ENCODE assay signal across 8 cellular contexts in genomic region chr15:68154923-68155559, GRCh38. TPM values are rescaled to one million over a fixed set of nuclear protein-coding genes. Genes with fewer than 3 reads are reported as not detected.
DNase-seq lines count a peak whose midpoint lies in the region; ATAC-seq, FAIRE-seq and TF ChIP-seq lines count a peak whose summit lies in the region.

No MANE protein-coding gene starts in this region.

- peaks cover 17% of the 10 kb centered on the region for H3K36me3 ChIP-seq in CD8-positive, alpha-beta T cell (ENCODE audit: insufficient read depth, low read length)
- peaks cover 2% of the 10 kb centered on the region for H3K36me3 ChIP-seq in bronchial epithelial cell (ENCODE audit: control insufficient read depth, insufficient read depth, low read length)
- H3K36me3 ChIP-seq in keratinocyte (ENCODE audit: control insufficient read depth in 2 of 2, extremely low read depth in 1 of 2, insufficient read depth in 2 of 2, low read length in 2 of 2): peaks cover 3 to 12% of the 10 kb centered on the region in 2 experiments
- peaks cover 11 to 22% (median 11%) of the 10 kb centered on the region in 3 donors for H3K36me3 ChIP-seq in tibial artery

- TF ChIP-seq CTCF in CD8-positive, alpha-beta T cell (IDR thresholded peaks at IDR 0.05): peak; percentile 48
- TF ChIP-seq CTCF in bronchial epithelial cell (IDR thresholded peaks at IDR 0.05; ENCODE audit: insufficient read depth, low read length, severe bottlenecking): peak; percentile 72
- TF ChIP-seq CTCF in keratinocyte (optimal IDR thresholded peaks at IDR 0.05 in 1 of 3, IDR thresholded peaks at IDR 0.05 in 1 of 3, conservative IDR thresholded peaks at IDR 0.05 in 1 of 3; ENCODE audit: extremely low read depth in 1 of 3, insufficient read depth in 2 of 3, low read length in 3 of 3): peak; percentile 59 to 73 (median 72)
- TF ChIP-seq CTCF in tibial artery (IDR thresholded peaks at IDR 0.05): peak; percentile 65 to 77

- no peak overlapping the region for H3K4me3 Mint-ChIP-seq in CD8-positive, alpha-beta T cell

- H3K27ac ChIP-seq in CD8-positive, alpha-beta T cell (ENCODE audit: low read depth, low read length): no peak overlapping the region
- H3K27ac ChIP-seq in keratinocyte (ENCODE audit: control insufficient read depth, insufficient read depth, low read length) (no peak overlapping the region), tibial artery (no peak overlapping the region)

- dilution Hi-C loops in keratinocyte (cut with MboI; ENCODE audit: extremely low pct_ligation_motif_present, low sequenced_read_pairs): no loop called here

- H3K4me3 ChIP-seq in CD8-positive, alpha-beta T cell (ENCODE audit: low read depth, low read length): no peak overlapping the region
- H3K4me3 ChIP-seq in bronchial epithelial cell (ENCODE audit: low read depth, low read length): no peak overlapping the region
- H3K4me3 ChIP-seq in keratinocyte (ENCODE audit: control insufficient read depth in 2 of 3, extremely low read depth in 1 of 3, insufficient read depth in 2 of 3, low read depth in 1 of 3, low read length in 3 of 3): no peak overlapping the region
- no peak overlapping the region for H3K4me3 ChIP-seq in tibial artery

- peaks cover 45% of the 10 kb centered on the region for H3K36me3 Mint-ChIP-seq in CD8-positive, alpha-beta T cell

- no peaks in the 10 kb centered on the region for H3K9me3 ChIP-seq in CD8-positive, alpha-beta T cell (ENCODE audit: low read length)
- no peaks in the 10 kb centered on the region for H3K9me3 ChIP-seq in keratinocyte (ENCODE audit: control insufficient read depth, low read depth, low read length)
- no peaks in the 10 kb centered on the region for H3K9me3 ChIP-seq in tibial artery

- no peaks in the 10 kb centered on the region for H3K4me1 ChIP-seq in CD8-positive, alpha-beta T cell (ENCODE audit: insufficient read depth, low read length)
- peaks cover 4% of the 10 kb centered on the region for H3K4me1 ChIP-seq in keratinocyte (ENCODE audit: control insufficient read depth, extremely low read depth, insufficient read depth, low read length)
- H3K4me1 ChIP-seq in tibial artery: peaks cover 0 to 36% (median 3%) of the 10 kb centered on the region in 4 donors

- POLR2A ChIA-PET in CD8-positive, alpha-beta T cell (lab: Charles Lee): interaction anchor here (0.6 to 3.0 kb wide), 2 partner anchors 101 to 125 kb away, joined by 9 to 10 read pairs; partner anchors contain the start of gene PIAS1

- no peak overlapping the region for H3K9ac ChIP-seq in keratinocyte (ENCODE audit: control insufficient read depth, extremely low read depth, insufficient read depth, low read length)

- H3K27ac Mint-ChIP-seq in CD8-positive, alpha-beta T cell: no peak overlapping the region

- no peaks in the 10 kb centered on the region for H3K27me3 Mint-ChIP-seq in CD8-positive, alpha-beta T cell (ENCODE audit: low read depth)

- H3K9me3 Mint-ChIP-seq in CD8-positive, alpha-beta T cell: no peaks in the 10 kb centered on the region

- no peak for ATAC-seq in CD8-positive, alpha-beta T cell
- ATAC-seq in GM18858 (IDR thresholded peaks at IDR 0.05; ENCODE audit: unreplicated experiment): no peak

- H4K20me1 ChIP-seq in keratinocyte (ENCODE audit: control insufficient read depth, extremely low read depth, insufficient read depth, low read length): no peaks in the 10 kb centered on the region

- peaks cover 3% of the 10 kb centered on the region for H3K4me1 Mint-ChIP-seq in CD8-positive, alpha-beta T cell (ENCODE audit: low read depth)

- no peaks in the 10 kb centered on the region for H3K79me2 ChIP-seq in keratinocyte (ENCODE audit: control insufficient read depth, insufficient read depth, low read length)

- intact Hi-C loops in CD8-positive, alpha-beta T cell (cut with DNase I, micrococcal nuclease): loop anchor here (1.0 to 10.0 kb wide), 4 partner anchors 62 to 370 kb away; partner anchors contain the start of gene PIAS1 (in 1 of the 2)
- intact Hi-C loops in tibial artery (cut with DNase I; ENCODE audit: low total_unique reads): loop anchor here (10.0 kb wide), 1 partner anchor 100 kb away; the partner anchor contains the start of gene PIAS1

- FAIRE-seq in bronchial epithelial cell (lab: Jason Lieb, UNC) (no peak), keratinocyte (lab: Jason Lieb, UNC) (peak; percentile 36)

- CTCF ChIA-PET in CD8-positive, alpha-beta T cell (lab: Charles Lee): interaction anchor here (0.6 to 4.9 kb wide), 4 partner anchors 9 to 294 kb away, joined by 3 to 29 read pairs (median 4); no protein-coding TSS in a partner anchor

- DNase-seq in CD8-positive, alpha-beta T cell: peak in 2 of 7 experiments; percentile 12 to 13
- DNase-seq in H4 (ENCODE audit: low spot score): peak; percentile 42
- DNase-seq in NCI-H774 (lab: John Stamatoyannopoulos, UW): peak; percentile 35
- peak; percentile 55 for DNase-seq in bronchial epithelial cell (ENCODE audit: low read depth)
- no peak for DNase-seq in keratinocyte (ENCODE audit: low read depth, low spot score)
- DNase-seq in tibial artery: peak in 1 of 2 donors; percentile 37
- no peak for DNase-seq in GDM1 (lab: John Stamatoyannopoulos, UW)

- H3K27me3 ChIP-seq in CD8-positive, alpha-beta T cell (ENCODE audit: insufficient read depth, low read length): no peaks in the 10 kb centered on the region
- H3K27me3 ChIP-seq in bronchial epithelial cell (ENCODE audit: control insufficient read depth, insufficient read depth, low read length): no peaks in the 10 kb centered on the region
- no peaks in the 10 kb centered on the region for H3K27me3 ChIP-seq in keratinocyte (ENCODE audit: control insufficient read depth, extremely low read depth, insufficient read depth, low read length)
- H3K27me3 ChIP-seq in tibial artery: no peaks in the 10 kb centered on the region

- H3K4me2 ChIP-seq in keratinocyte (ENCODE audit: control insufficient read depth, extremely low read depth, insufficient read depth, low read depth, low read length): no peak overlapping the region

- H3K9me1 ChIP-seq in keratinocyte (ENCODE audit: control insufficient read depth, extremely low read depth, insufficient read depth, low read length): no peaks in the 10 kb centered on the region

- no peak overlapping the region for H2AFZ ChIP-seq in keratinocyte (ENCODE audit: control insufficient read depth, low read length)

RNA-seq across cellular contexts. Expression of gene CALML4, which starts 50.1 kb away (rescaled TPM):
- total RNA-seq in CD8-positive, alpha-beta T cell: under 1 TPM; 0.68 to 1.00 TPM
- 0.58 and 1.7 TPM in 2 replicates for total RNA-seq in H4 (2014; rRNA removed; shearing (Covaris generic))
- 4.5 and 6.4 TPM in 2 replicates for total RNA-seq in bronchial epithelial cell
- 3.0 to 7.0 TPM (median 3.3 TPM) in 3 replicates for polyA plus RNA-seq in keratinocyte
- polyA plus RNA-seq in keratinocyte (2011; ENCODE audit: low read depth): 5.4 TPM
- 2.7 and 2.8 TPM in 2 replicates for polyA plus RNA-seq in keratinocyte (2011; cell fraction: cytosol; rRNA removed)
- 8.1 and 11.7 TPM in 2 replicates for polyA plus RNA-seq in keratinocyte (2011; cell fraction: nucleus; rRNA removed)
- polyA plus RNA-seq in keratinocyte (2012; ENCODE audit: low replicate concordance): 5.1 and 5.4 TPM in 2 replicates
- 0.53 to 3.1 TPM (median 1.2 TPM) in 3 replicates for polyA minus RNA-seq in keratinocyte
- not detected for polyA minus RNA-seq in keratinocyte (2011; cell fraction: cytosol; rRNA and poly(A)+ RNA removed)
- 1.7 and 2.6 TPM in 2 replicates for polyA minus RNA-seq in keratinocyte (2011; cell fraction: nucleus; rRNA and poly(A)+ RNA removed)

Comparison
In these comparisons a context has a peak if more than half of its experiments do, and no peak if none do; other contexts are left out.
1. DNase-seq: peak in H4 (single experiment), NCI-H774 (single experiment) and bronchial epithelial cell (single experiment); none in keratinocyte (single experiment) and GDM1 (single experiment).
2. Peak in every context shown above with its lines, with median percentiles within 50 percentile points of each other: CTCF ChIP-seq.